In the genomic region with DNA sequence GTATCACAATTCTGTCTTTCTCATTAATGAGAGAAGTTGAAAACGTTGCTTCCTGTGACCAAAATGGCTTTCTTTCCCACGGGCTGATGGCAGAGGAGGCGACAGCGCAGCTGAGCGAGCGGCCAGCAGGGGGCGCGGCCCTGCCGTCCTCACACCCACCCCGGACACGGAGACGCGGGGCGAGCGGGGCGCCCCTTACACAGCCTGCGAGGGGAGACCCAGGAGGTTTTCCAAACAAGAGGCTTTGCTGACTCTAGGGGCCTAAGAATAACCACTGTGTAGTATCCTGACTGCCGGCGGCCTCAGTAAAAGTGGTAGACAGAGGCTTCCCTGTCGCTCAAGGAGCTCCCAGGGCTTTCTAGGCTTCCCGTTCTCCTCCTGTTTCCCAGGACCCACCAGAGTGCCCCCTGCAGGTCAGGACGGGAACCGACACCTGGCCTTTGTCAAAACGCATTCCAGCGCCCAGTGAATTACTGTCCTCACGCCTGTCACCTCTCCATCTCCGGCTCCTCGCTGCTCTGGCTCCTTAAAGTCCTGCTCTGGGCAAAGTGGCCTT, we compare ENCODE assay signal across 8 cellular contexts. TPM values are rescaled to one million over a fixed set of nuclear protein-coding genes. Genes with fewer than 3 reads are reported as not detected.
DNase-seq lines count a peak whose midpoint lies in the region; ATAC-seq and TF ChIP-seq lines count a peak whose summit lies in the region.

No MANE protein-coding gene starts in this region.

- no peaks in the 10 kb centered on the region for H3K36me3 ChIP-seq in psoas muscle (ENCODE audit: insufficient read depth in 1 of 2, low read depth in 1 of 2)
- no peaks in the 10 kb centered on the region for H3K36me3 ChIP-seq in uterus

- H3K4me1 ChIP-seq in right cardiac atrium (ENCODE audit: control insufficient read depth, insufficient read depth, low read length) (no peaks in the 10 kb centered on the region), psoas muscle (no peaks in the 10 kb centered on the region), uterus (no peaks in the 10 kb centered on the region)

- under 1% methylated on average over 28 of the region's 28 CpGs for WGBS in right cardiac atrium
- 1 to 2% (median 1%) methylated on average over 27 to 28 of the region's 28 CpGs for WGBS in psoas muscle, 3 donors

- DNase-seq in NCI-H1105 (lab: John Stamatoyannopoulos, UW) (peak; percentile 67), T-helper 1 cell (peak; percentile 64 to 87 (median 76)), amygdala (lab: John Stamatoyannopoulos, UW) (peak in 55 of 56 donors; percentile 38 to 99 (median 81)), right cardiac atrium (peak; percentile 86 to 95 (median 95)), psoas muscle (peak; percentile 85 to 92), uterus (peak; percentile 83 to 84)

- no peaks in the 10 kb centered on the region for H3K9me3 ChIP-seq in right cardiac atrium (ENCODE audit: control insufficient read depth, low read length)
- H3K9me3 ChIP-seq in psoas muscle = no peaks in the 10 kb centered on the region
- H3K9me3 ChIP-seq in uterus = no peaks in the 10 kb centered on the region

- peak; percentile 89 for TF ChIP-seq CTCF in GM12874 (IDR thresholded peaks at IDR 0.05; ENCODE audit: insufficient read depth, low read depth, low read length)
- peak; percentile 94 for TF ChIP-seq CTCF in psoas muscle (IDR thresholded peaks at IDR 0.05)
- peak; percentile 83 to 99 (median 92) for TF ChIP-seq CTCF in uterus (IDR thresholded peaks at IDR 0.05)

- intact Hi-C loops in right cardiac atrium (cut with DNase I) = no loop called here
- intact Hi-C loops in psoas muscle (cut with DNase I) = loop anchor here in 1 of 2 donors (2.0 kb wide), 1 partner anchor 168 kb away; no protein-coding TSS in a partner anchor
- intact Hi-C loops in uterus (cut with DNase I; ENCODE audit: low total_unique reads) = loop anchor here (5.0 kb wide), 1 partner anchor 169 kb away; no protein-coding TSS in a partner anchor

- peak; percentile 99 for ATAC-seq in HG02678 (IDR thresholded peaks at IDR 0.05; ENCODE audit: unreplicated experiment)
- ATAC-seq in right cardiac atrium = peak; percentile 89 to 90
- peak; percentile 94 to 98 (median 97) for ATAC-seq in psoas muscle

- peak overlapping the region; percentile 54 for H3K4me3 ChIP-seq in right cardiac atrium (ENCODE audit: low read length)
- H3K4me3 ChIP-seq in psoas muscle = peak overlapping the region; percentile 69
- H3K4me3 ChIP-seq in uterus = peak overlapping the region; percentile 26 to 53

- TF ChIP-seq POLR2A in uterus (IDR thresholded peaks at IDR 0.05) = no peak

- H3K27me3 ChIP-seq in right cardiac atrium (ENCODE audit: control insufficient read depth, insufficient read depth) (no peaks in the 10 kb centered on the region), psoas muscle (ENCODE audit: insufficient read depth in 3 of 3, low read length in 2 of 3) (no peaks in the 10 kb centered on the region), uterus (no peaks in the 10 kb centered on the region)

- H3K27ac ChIP-seq in right cardiac atrium (ENCODE audit: low read length) = peak overlapping the region; percentile 92
- H3K27ac ChIP-seq in psoas muscle = peak overlapping the region; percentile 80
- H3K27ac ChIP-seq in uterus = peak overlapping the region; percentile 86 to 89

RNA-seq across cellular contexts. Expression of gene FGF1, which starts 27.3 kb away (rescaled TPM):
- total RNA-seq in right cardiac atrium (10 to 100 TPM; 23.1 to 39.2 (median 30.0) TPM), psoas muscle (1 to 10 TPM in 3 of 4 donors, under 1 TPM in 1; 0.74 to 7.1 (median 1.8) TPM), uterus (1 to 10 TPM in 2 of 4 donors, under 1 TPM in 1, not detected in 1; 0.51 to 5.7 (median 1.7) TPM)
- polyA plus RNA-seq in right cardiac atrium (25.0 TPM), psoas muscle (under 1 TPM; 0.34 to 1.00 (median 0.69) TPM)

RNA-seq across cellular contexts. Expression of gene ARHGAP26, which starts 56.9 kb away (rescaled TPM):
- 10 to 100 TPM; 44.4 to 56.9 (median 47.8) TPM for total RNA-seq in right cardiac atrium
- 13.2 TPM for polyA plus RNA-seq in right cardiac atrium
- total RNA-seq in psoas muscle = 10 to 100 TPM; 12.0 to 28.7 (median 13.1) TPM
- 1 to 10 TPM; 2.5 to 6.8 (median 4.3) TPM for polyA plus RNA-seq in psoas muscle
- total RNA-seq in uterus = 10 to 100 TPM; 12.4 to 49.5 (median 31.8) TPM

Comparison
In these comparisons a context has a peak if more than half of its experiments do, and no peak if none do; other contexts are left out.
1. Peak in every context shown above with its lines: DNase-seq, ATAC-seq, H3K4me3 ChIP-seq and H3K27ac ChIP-seq.